Comparison of ENCODE assay signal across 15 cellular contexts in the genomic region with DNA sequence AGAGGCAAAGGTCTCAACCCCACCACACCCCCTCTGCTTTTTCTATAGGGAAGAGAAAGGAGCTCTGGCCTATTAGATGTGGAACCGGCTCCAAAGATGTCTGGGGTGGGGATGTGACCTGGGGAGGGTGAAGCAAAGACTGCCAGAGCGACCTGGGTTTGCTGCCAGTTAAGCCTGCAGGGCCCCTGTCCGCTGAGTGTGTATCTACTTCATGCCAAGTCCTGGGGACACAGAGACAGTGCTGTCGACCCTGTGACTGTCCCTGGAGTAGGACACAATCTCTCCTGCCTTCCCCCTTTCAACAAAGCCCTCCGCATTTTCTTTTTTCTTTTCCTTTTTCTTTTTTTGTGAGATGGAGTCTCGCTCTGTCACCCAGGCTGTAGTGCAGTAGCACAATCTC. TPM values are rescaled to one million over a fixed set of nuclear protein-coding genes. Genes with fewer than 3 reads are reported as not detected.
"Had no signal": no experiment of that assay in that cellular context is flagged by ENCODE, and none has a peak within 500 bp of the region (broad histone marks: within the 10 kb centered on the region; RNA-seq: fewer than 3 reads in every experiment).

No MANE protein-coding gene starts in this region.

RNA-seq across cellular contexts. Expression of a gene that starts 6.6 kb away (rescaled TPM):
- total RNA-seq: activated CD4-positive, alpha-beta memory T cell treated with anti-CD3 and anti-CD28 coated beads, Interleukin-2, amount 10 ng/mL, durations not matched to agents 7 days and 5 days; activated CD4-positive, alpha-beta T cell treated with anti-CD3 and anti-CD28 coated beads for 36 hours; activated CD4-positive, alpha-beta T cell treated with anti-CD3 and anti-CD28 coated beads, Interleukin-2, amount 10 ng/mL, durations not matched to agents 7 days and 5 days; activated CD8-positive, alpha-beta memory T cell treated with anti-CD3 and anti-CD28 coated beads, Interleukin-2, amount 10 ng/mL, durations not matched to agents 7 days and 5 days; activated CD8-positive, alpha-beta T cell treated with anti-CD3 and anti-CD28 coated beads, Interleukin-2, amount 10 ng/mL, durations not matched to agents 7 days and 5 days; activated naive CD8-positive, alpha-beta T cell treated with anti-CD3 and anti-CD28 coated beads, Interleukin-2, amount 10 ng/mL, durations not matched to agents 7 days and 5 days; activated T-helper 2 cell treated with anti-CD3 and anti-CD28 coated beads, Interferon-gamma antibody, Interleukin-2, Interleukin-4, amounts not matched to agents 10 μg/mL and 5 μg/mL and 100 μg/mL, durations not matched to agents 14 hours and 24 hours and 36 hours; ascending aorta; breast epithelium; cardiac muscle cell; cerebellum; T-helper 1 cell treated with Interleukin-12 subunit alpha and Interleukin-12 subunit beta and Interleukin-4 antibody, amounts not matched to agents 30 ng/mL and 1 ng/mL, for 36 hours; T-helper 17 cell; T-helper 2 cell treated with Interferon-gamma antibody and Interleukin-4, amounts not matched to agents 100 ng/mL and 5 ng/mL, for 36 hours; WTC11 had no signal

RNA-seq across cellular contexts. Expression of a gene that starts 25.9 kb away (rescaled TPM):
- total RNA-seq: activated CD4-positive, alpha-beta memory T cell treated with anti-CD3 and anti-CD28 coated beads, Interleukin-2, amount 10 ng/mL, durations not matched to agents 7 days and 5 days; activated CD4-positive, alpha-beta T cell treated with anti-CD3 and anti-CD28 coated beads for 36 hours; activated CD4-positive, alpha-beta T cell treated with anti-CD3 and anti-CD28 coated beads, Interleukin-2, amount 10 ng/mL, durations not matched to agents 7 days and 5 days; activated CD8-positive, alpha-beta memory T cell treated with anti-CD3 and anti-CD28 coated beads, Interleukin-2, amount 10 ng/mL, durations not matched to agents 7 days and 5 days; activated CD8-positive, alpha-beta T cell treated with anti-CD3 and anti-CD28 coated beads, Interleukin-2, amount 10 ng/mL, durations not matched to agents 7 days and 5 days; activated naive CD8-positive, alpha-beta T cell treated with anti-CD3 and anti-CD28 coated beads, Interleukin-2, amount 10 ng/mL, durations not matched to agents 7 days and 5 days; activated T-helper 2 cell treated with anti-CD3 and anti-CD28 coated beads, Interferon-gamma antibody, Interleukin-2, Interleukin-4, amounts not matched to agents 10 μg/mL and 5 μg/mL and 100 μg/mL, durations not matched to agents 14 hours and 24 hours and 36 hours; ascending aorta; breast epithelium; cardiac muscle cell; cerebellum; T-helper 1 cell treated with Interleukin-12 subunit alpha and Interleukin-12 subunit beta and Interleukin-4 antibody, amounts not matched to agents 30 ng/mL and 1 ng/mL, for 36 hours; T-helper 17 cell; T-helper 2 cell treated with Interferon-gamma antibody and Interleukin-4, amounts not matched to agents 100 ng/mL and 5 ng/mL, for 36 hours had no signal

RNA-seq across cellular contexts. Expression of a gene that starts 44.2 kb away (rescaled TPM):
- total RNA-seq: activated CD4-positive, alpha-beta T cell treated with anti-CD3 and anti-CD28 coated beads for 36 hours; activated CD8-positive, alpha-beta T cell treated with anti-CD3 and anti-CD28 coated beads, Interleukin-2, amount 10 ng/mL, durations not matched to agents 7 days and 5 days; ascending aorta; cardiac muscle cell; cerebellum had no signal
